In genomic region chr6:35018184-35018523, GRCh38 we compare ENCODE assay signal across 13 cellular contexts.
DNase-seq lines count a peak whose midpoint lies in the region; ATAC-seq, FAIRE-seq and TF ChIP-seq lines count a peak whose summit lies in the region.
"Had no signal": no experiment of that assay in that cellular context is flagged by ENCODE, and none has a peak within 500 bp of the region (broad histone marks: within the 10 kb centered on the region; RNA-seq: fewer than 3 reads in every experiment).

No MANE protein-coding gene starts in this region.

- POLR2A ChIA-PET in PC-9 (lab: Charles Lee; ENCODE audit: unreplicated experiment): no interaction called here

- TF ChIP-seq CTCF in pancreas (IDR thresholded peaks at IDR 0.05): no peak
- no peak for TF ChIP-seq CTCF in tibial artery (IDR thresholded peaks at IDR 0.05)
- no peak for TF ChIP-seq CTCF in PC-9 (conservative IDR thresholded peaks at IDR 0.05)

- H3K9me3 ChIP-seq in pancreas: no peaks in the 10 kb centered on the region
- H3K9me3 ChIP-seq in tibial artery: no peaks in the 10 kb centered on the region
- no peaks in the 10 kb centered on the region for H3K9me3 ChIP-seq in PC-9 (ENCODE audit: insufficient read depth, low read depth)

- no peaks in the 10 kb centered on the region for H3F3A ChIP-seq in PC-9 (ENCODE audit: insufficient read depth, low read depth)

- H3K4me3 Mint-ChIP-seq in activated T-cell treated with anti-CD3 and anti-CD28 coated beads, Interleukin-2, amount 50 U/mL, for 24 hours: no peak overlapping the region

- no peaks in the 10 kb centered on the region for H4K20me1 ChIP-seq in PC-9 (ENCODE audit: insufficient read depth)

- no peaks in the 10 kb centered on the region for H3K27me3 ChIP-seq in pancreas
- H3K27me3 ChIP-seq in tibial artery: no peaks in the 10 kb centered on the region
- no peaks in the 10 kb centered on the region for H3K27me3 ChIP-seq in PC-9 (ENCODE audit: insufficient read depth, low read depth)

- no peaks in the 10 kb centered on the region for H3K9me2 ChIP-seq in PC-9 (ENCODE audit: insufficient read depth)

- ATAC-seq in left ventricle myocardium superior: peak; percentile 35
- ATAC-seq in pancreas: peak in 1 of 4 donors; percentile 13
- no peak for ATAC-seq in stimulated activated naive CD8-positive, alpha-beta T cell treated with anti-CD3 and anti-CD28 coated beads, Interleukin-15, Interleukin-2, amounts not matched to agents 100 U/mL and 50 U/mL, for 24 hours
- no peak for ATAC-seq in HG03378 (IDR thresholded peaks at IDR 0.05; ENCODE audit: unreplicated experiment)

- H3K27ac ChIP-seq in caudate nucleus (ENCODE audit: low read depth, low read length) (peak overlapping the region; percentile 91), pancreas (peak overlapping the region; percentile 34 to 70 (median 58)), tibial artery (peak overlapping the region; percentile 92 to 96), PC-9 (no peak overlapping the region)

- no peaks in the 10 kb centered on the region for H3K27me3 Mint-ChIP-seq in activated T-cell treated with anti-CD3 and anti-CD28 coated beads, Interleukin-2, amount 50 U/mL, for 24 hours

- no peak overlapping the region for H3K4me2 ChIP-seq in PC-9

- WGBS in pancreas, 2 donors: 86 to 91% methylated on average over 2 of the region's 2 CpGs

- no peak overlapping the region for H3K27ac Mint-ChIP-seq in activated T-cell treated with anti-CD3 and anti-CD28 coated beads, Interleukin-2, amount 50 U/mL, for 24 hours

- BruUV-seq in PC-9 (replicated peaks; lab: Mats Ljungman, UMichigan): no TSS peak

- intact Hi-C loops in left ventricle myocardium superior (cut with micrococcal nuclease) (loop anchor here (10.0 kb wide), 1 partner anchor 47 kb away; no protein-coding TSS in a partner anchor), pancreas (cut with DNase I) (no loop called here), tibial artery (cut with DNase I; ENCODE audit: low total_unique reads) (loop anchor here (10.0 kb wide), 1 partner anchor 237 kb away; the partner anchor contains the start of gene ZNF76), PC-9 (cut with micrococcal nuclease; ENCODE audit: unreplicated experiment) (no loop called here)

- DNase-seq in caudate nucleus (lab: John Stamatoyannopoulos, UW) (no peak), left ventricle myocardium superior (no peak), pancreas (no peak), tibial artery (no peak), PC-9 (no peak)
- no peak for DNase-seq in stimulated activated naive CD8-positive, alpha-beta T cell treated with anti-CD3 and anti-CD28 coated beads, Interleukin-15, Interleukin-2, amounts not matched to agents 100 U/mL and 50 U/mL, for 24 hours
- DNase-seq in activated T-cell treated with anti-CD3 and anti-CD28 coated beads, Interleukin-2, amount 50 U/mL, for 24 hours: no peak
- DNase-seq: activated CD8-positive, alpha-beta memory T cell treated with anti-CD3 and anti-CD28 coated beads for 24 hours; activated naive CD4-positive, alpha-beta T cell; central memory CD4-positive, alpha-beta T cell; NCI-H2081; NCI-H82 had no signal

- no peaks in the 10 kb centered on the region for H3K79me2 ChIP-seq in PC-9 (ENCODE audit: low read depth)

- no peak overlapping the region for H2AFZ ChIP-seq in PC-9

- CTCF ChIA-PET in PC-9 (lab: Charles Lee): no interaction called here

- H3K4me1 Mint-ChIP-seq in activated T-cell treated with anti-CD3 and anti-CD28 coated beads, Interleukin-2, amount 50 U/mL, for 24 hours (ENCODE audit: low read depth): peaks cover 1% of the 10 kb centered on the region

- H3K36me3 ChIP-seq in pancreas (no peaks in the 10 kb centered on the region), tibial artery (no peaks in the 10 kb centered on the region), PC-9 (ENCODE audit: low read depth) (no peaks in the 10 kb centered on the region)

- no peaks in the 10 kb centered on the region for H3K9me3 Mint-ChIP-seq in activated T-cell treated with anti-CD3 and anti-CD28 coated beads, Interleukin-2, amount 50 U/mL, for 24 hours

- peaks cover 42% of the 10 kb centered on the region for H3K36me3 Mint-ChIP-seq in activated T-cell treated with anti-CD3 and anti-CD28 coated beads, Interleukin-2, amount 50 U/mL, for 24 hours (ENCODE audit: low read depth)

- FAIRE-seq in pancreas (lab: Jason Lieb, UNC): no peak

- H3K4me3 ChIP-seq in pancreas (peak overlapping the region in 2 of 4 donors; percentile 5 to 11), tibial artery (peak overlapping the region; percentile 61 to 68), PC-9 (no peak overlapping the region)

- no peaks in the 10 kb centered on the region for H3K4me1 ChIP-seq in pancreas
- peaks cover 0 to 73% (median 48%) of the 10 kb centered on the region in 4 donors for H3K4me1 ChIP-seq in tibial artery
- 0 out of 2 replicates have a peak, but pooled peaks cover 5% of the 10 kb centered on the region for H3K4me1 ChIP-seq in PC-9 (replicated peaks; ENCODE audit: insufficient read depth)

Comparison
In these comparisons a context has a peak if more than half of its experiments do, and no peak if none do; other contexts are left out.
1. intact Hi-C loops: an anchor here in left ventricle myocardium superior (10.0 kb wide) and tibial artery (10.0 kb wide); none called in pancreas and PC-9.